ENCODE assay signal across 1 cellular context in the genomic region with DNA sequence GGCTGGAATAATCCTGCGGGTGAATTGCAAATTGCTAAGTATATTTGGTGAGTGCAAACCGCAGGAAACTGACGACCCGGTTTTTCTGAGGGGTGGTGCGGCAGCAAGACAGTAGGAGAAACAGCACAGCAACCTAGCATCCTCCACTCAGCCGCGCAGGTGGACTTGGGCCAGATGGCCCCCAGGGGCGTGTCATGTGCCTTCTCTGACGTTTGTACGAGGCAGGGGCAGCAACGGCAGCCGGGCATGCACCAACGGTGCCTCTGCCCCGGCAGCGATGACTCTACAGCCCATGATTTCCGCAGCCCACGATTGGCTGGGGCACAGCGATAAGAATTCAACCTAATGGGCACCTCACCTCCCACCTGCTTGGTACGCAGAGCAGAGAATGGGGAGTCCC.
A peak's percentile ranks its signal among the peaks of the same experiment; 100 is the strongest.
TF ChIP-seq lines count a peak whose summit lies in the region.

No MANE protein-coding gene starts in this region.

TF ChIP-seq in HEK293, 187 proteins besides CTCF, POLR2A, EP300 and RAD21 (continued from another document and continues in another):
- TF ChIP-seq, protein P1, sequence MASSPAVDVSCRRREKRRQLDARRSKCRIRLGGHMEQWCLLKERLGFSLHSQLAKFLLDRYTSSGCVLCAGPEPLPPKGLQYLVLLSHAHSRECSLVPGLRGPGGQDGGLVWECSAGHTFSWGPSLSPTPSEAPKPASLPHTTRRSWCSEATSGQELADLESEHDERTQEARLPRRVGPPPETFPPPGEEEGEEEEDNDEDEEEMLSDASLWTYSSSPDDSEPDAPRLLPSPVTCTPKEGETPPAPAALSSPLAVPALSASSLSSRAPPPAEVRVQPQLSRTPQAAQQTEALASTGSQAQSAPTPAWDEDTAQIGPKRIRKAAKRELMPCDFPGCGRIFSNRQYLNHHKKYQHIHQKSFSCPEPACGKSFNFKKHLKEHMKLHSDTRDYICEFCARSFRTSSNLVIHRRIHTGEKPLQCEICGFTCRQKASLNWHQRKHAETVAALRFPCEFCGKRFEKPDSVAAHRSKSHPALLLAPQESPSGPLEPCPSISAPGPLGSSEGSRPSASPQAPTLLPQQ (tag by site-specific recombination; IDR thresholded peaks at IDR 0.05): no peak
- TF ChIP-seq ZSCAN16 (tag by site-specific recombination; IDR thresholded peaks at IDR 0.05) (no peak), ZBTB8A (tag by site-specific recombination; IDR thresholded peaks at IDR 0.05) (no peak), ZNF292 (tag by site-specific recombination; IDR thresholded peaks at IDR 0.05; ENCODE audit: borderline replicate concordance, low read depth) (no peak), ZNF600 (tag by site-specific recombination; IDR thresholded peaks at IDR 0.05) (peak; percentile 61), ZNF510 (tag by site-specific recombination; IDR thresholded peaks at IDR 0.05; ENCODE audit: insufficient replicate concordance) (no peak), GLI4 (tag by site-specific recombination; IDR thresholded peaks at IDR 0.05) (no peak), ZNF623 (tag by site-specific recombination; IDR thresholded peaks at IDR 0.05) (no peak), ZNF24 (tag by site-specific recombination; IDR thresholded peaks at IDR 0.05) (no peak), ZNF747 (tag by site-specific recombination; IDR thresholded peaks at IDR 0.05) (no peak), ZNF677 (tag by site-specific recombination; IDR thresholded peaks at IDR 0.05) (no peak), ZFP37 (tag by site-specific recombination; IDR thresholded peaks at IDR 0.05) (no peak), ZNF571 (tag by site-specific recombination; IDR thresholded peaks at IDR 0.05) (no peak), ZNF792 (tag by site-specific recombination; IDR thresholded peaks at IDR 0.05) (no peak), ZNF23 (tag by site-specific recombination; IDR thresholded peaks at IDR 0.05; ENCODE audit: borderline replicate concordance) (no peak), ZNF670 (tag by site-specific recombination; IDR thresholded peaks at IDR 0.05; ENCODE audit: low read depth) (no peak), ZNF354C (tag by site-specific recombination; IDR thresholded peaks at IDR 0.05; ENCODE audit: borderline replicate concordance, low read depth) (no peak), YY2 (tag by site-specific recombination; IDR thresholded peaks at IDR 0.05) (no peak), ZNF404 (tag by site-specific recombination; IDR thresholded peaks at IDR 0.05) (no peak), ZNF776 (tag by site-specific recombination; IDR thresholded peaks at IDR 0.05; ENCODE audit: borderline replicate concordance) (no peak), ZBTB17 (tag by site-specific recombination; IDR thresholded peaks at IDR 0.05) (peak; percentile 86), ZSCAN30 (tag by site-specific recombination; IDR thresholded peaks at IDR 0.05) (no peak), HOXD13 (CRISPR knock-in tag; IDR thresholded peaks at IDR 0.05; ENCODE audit: borderline replicate concordance) (no peak), ZNF174 (tag by site-specific recombination; IDR thresholded peaks at IDR 0.05) (no peak), SP2 (tag by site-specific recombination; IDR thresholded peaks at IDR 0.05) (peak; percentile 39), ZNF530 (tag by site-specific recombination; IDR thresholded peaks at IDR 0.05; ENCODE audit: low read depth) (no peak), KLF10 (tag by site-specific recombination; IDR thresholded peaks at IDR 0.05) (no peak), SP3 (tag by site-specific recombination; IDR thresholded peaks at IDR 0.05) (no peak; the same call in 1 of the 2 replicates), ZNF324 (tag by site-specific recombination; IDR thresholded peaks at IDR 0.05) (no peak), ZNF112 (tag by site-specific recombination; IDR thresholded peaks at IDR 0.05) (no peak), ZNF239 (tag by site-specific recombination; IDR thresholded peaks at IDR 0.05) (no peak), SCRT2 (tag by site-specific recombination; IDR thresholded peaks at IDR 0.05) (no peak), ZNF366 (tag by site-specific recombination; conservative IDR thresholded peaks at IDR 0.05) (peak; percentile 71), KLF8 (tag by site-specific recombination; IDR thresholded peaks at IDR 0.05) (peak; percentile 41; the same call in 1 of the 2 replicates), ZNF521 (tag by site-specific recombination; IDR thresholded peaks at IDR 0.05) (no peak), ZBTB7A (tag by site-specific recombination; IDR thresholded peaks at IDR 0.05; ENCODE audit: low read depth) (no peak), TCF7L2 (IDR thresholded peaks at IDR 0.05; ENCODE audit: borderline replicate concordance, low read depth, low read length) (no peak), ZFP69B (tag by site-specific recombination; IDR thresholded peaks at IDR 0.05) (no peak), ZNF629 (tag by site-specific recombination; IDR thresholded peaks at IDR 0.05) (peak; percentile 71), ZNF10 (tag by site-specific recombination; IDR thresholded peaks at IDR 0.05) (no peak), ZIC2 (tag by site-specific recombination; IDR thresholded peaks at IDR 0.05) (no peak), ZNF266 (tag by site-specific recombination; IDR thresholded peaks at IDR 0.05; ENCODE audit: low read depth) (no peak)
- TF ChIP-seq, protein P2, sequence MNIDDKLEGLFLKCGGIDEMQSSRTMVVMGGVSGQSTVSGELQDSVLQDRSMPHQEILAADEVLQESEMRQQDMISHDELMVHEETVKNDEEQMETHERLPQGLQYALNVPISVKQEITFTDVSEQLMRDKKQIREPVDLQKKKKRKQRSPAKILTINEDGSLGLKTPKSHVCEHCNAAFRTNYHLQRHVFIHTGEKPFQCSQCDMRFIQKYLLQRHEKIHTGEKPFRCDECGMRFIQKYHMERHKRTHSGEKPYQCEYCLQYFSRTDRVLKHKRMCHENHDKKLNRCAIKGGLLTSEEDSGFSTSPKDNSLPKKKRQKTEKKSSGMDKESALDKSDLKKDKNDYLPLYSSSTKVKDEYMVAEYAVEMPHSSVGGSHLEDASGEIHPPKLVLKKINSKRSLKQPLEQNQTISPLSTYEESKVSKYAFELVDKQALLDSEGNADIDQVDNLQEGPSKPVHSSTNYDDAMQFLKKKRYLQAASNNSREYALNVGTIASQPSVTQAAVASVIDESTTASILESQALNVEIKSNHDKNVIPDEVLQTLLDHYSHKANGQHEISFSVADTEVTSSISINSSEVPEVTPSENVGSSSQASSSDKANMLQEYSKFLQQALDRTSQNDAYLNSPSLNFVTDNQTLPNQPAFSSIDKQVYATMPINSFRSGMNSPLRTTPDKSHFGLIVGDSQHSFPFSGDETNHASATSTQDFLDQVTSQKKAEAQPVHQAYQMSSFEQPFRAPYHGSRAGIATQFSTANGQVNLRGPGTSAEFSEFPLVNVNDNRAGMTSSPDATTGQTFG (tag by site-specific recombination; IDR thresholded peaks at IDR 0.05; ENCODE audit: borderline replicate concordance): no peak
- TF ChIP-seq, protein P3, sequence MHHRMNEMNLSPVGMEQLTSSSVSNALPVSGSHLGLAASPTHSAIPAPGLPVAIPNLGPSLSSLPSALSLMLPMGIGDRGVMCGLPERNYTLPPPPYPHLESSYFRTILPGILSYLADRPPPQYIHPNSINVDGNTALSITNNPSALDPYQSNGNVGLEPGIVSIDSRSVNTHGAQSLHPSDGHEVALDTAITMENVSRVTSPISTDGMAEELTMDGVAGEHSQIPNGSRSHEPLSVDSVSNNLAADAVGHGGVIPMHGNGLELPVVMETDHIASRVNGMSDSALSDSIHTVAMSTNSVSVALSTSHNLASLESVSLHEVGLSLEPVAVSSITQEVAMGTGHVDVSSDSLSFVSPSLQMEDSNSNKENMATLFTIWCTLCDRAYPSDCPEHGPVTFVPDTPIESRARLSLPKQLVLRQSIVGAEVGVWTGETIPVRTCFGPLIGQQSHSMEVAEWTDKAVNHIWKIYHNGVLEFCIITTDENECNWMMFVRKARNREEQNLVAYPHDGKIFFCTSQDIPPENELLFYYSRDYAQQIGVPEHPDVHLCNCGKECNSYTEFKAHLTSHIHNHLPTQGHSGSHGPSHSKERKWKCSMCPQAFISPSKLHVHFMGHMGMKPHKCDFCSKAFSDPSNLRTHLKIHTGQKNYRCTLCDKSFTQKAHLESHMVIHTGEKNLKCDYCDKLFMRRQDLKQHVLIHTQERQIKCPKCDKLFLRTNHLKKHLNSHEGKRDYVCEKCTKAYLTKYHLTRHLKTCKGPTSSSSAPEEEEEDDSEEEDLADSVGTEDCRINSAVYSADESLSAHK (tag by site-specific recombination; IDR thresholded peaks at IDR 0.05): no peak
- TF ChIP-seq, protein P4, sequence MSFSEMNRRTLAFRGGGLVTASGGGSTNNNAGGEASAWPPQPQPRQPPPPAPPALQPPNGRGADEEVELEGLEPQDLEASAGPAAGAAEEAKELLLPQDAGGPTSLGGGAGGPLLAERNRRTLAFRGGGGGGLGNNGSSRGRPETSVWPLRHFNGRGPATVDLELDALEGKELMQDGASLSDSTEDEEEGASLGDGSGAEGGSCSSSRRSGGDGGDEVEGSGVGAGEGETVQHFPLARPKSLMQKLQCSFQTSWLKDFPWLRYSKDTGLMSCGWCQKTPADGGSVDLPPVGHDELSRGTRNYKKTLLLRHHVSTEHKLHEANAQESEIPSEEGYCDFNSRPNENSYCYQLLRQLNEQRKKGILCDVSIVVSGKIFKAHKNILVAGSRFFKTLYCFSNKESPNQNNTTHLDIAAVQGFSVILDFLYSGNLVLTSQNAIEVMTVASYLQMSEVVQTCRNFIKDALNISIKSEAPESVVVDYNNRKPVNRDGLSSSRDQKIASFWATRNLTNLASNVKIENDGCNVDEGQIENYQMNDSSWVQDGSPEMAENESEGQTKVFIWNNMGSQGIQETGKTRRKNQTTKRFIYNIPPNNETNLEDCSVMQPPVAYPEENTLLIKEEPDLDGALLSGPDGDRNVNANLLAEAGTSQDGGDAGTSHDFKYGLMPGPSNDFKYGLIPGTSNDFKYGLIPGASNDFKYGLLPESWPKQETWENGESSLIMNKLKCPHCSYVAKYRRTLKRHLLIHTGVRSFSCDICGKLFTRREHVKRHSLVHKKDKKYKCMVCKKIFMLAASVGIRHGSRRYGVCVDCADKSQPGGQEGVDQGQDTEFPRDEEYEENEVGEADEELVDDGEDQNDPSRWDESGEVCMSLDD (tag by site-specific recombination; IDR thresholded peaks at IDR 0.05): no peak
- TF ChIP-seq, protein P5, sequence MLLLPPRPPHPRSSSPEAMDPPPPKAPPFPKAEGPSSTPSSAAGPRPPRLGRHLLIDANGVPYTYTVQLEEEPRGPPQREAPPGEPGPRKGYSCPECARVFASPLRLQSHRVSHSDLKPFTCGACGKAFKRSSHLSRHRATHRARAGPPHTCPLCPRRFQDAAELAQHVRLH (tag by site-specific recombination; IDR thresholded peaks at IDR 0.05): no peak
- TF ChIP-seq, protein P6, sequence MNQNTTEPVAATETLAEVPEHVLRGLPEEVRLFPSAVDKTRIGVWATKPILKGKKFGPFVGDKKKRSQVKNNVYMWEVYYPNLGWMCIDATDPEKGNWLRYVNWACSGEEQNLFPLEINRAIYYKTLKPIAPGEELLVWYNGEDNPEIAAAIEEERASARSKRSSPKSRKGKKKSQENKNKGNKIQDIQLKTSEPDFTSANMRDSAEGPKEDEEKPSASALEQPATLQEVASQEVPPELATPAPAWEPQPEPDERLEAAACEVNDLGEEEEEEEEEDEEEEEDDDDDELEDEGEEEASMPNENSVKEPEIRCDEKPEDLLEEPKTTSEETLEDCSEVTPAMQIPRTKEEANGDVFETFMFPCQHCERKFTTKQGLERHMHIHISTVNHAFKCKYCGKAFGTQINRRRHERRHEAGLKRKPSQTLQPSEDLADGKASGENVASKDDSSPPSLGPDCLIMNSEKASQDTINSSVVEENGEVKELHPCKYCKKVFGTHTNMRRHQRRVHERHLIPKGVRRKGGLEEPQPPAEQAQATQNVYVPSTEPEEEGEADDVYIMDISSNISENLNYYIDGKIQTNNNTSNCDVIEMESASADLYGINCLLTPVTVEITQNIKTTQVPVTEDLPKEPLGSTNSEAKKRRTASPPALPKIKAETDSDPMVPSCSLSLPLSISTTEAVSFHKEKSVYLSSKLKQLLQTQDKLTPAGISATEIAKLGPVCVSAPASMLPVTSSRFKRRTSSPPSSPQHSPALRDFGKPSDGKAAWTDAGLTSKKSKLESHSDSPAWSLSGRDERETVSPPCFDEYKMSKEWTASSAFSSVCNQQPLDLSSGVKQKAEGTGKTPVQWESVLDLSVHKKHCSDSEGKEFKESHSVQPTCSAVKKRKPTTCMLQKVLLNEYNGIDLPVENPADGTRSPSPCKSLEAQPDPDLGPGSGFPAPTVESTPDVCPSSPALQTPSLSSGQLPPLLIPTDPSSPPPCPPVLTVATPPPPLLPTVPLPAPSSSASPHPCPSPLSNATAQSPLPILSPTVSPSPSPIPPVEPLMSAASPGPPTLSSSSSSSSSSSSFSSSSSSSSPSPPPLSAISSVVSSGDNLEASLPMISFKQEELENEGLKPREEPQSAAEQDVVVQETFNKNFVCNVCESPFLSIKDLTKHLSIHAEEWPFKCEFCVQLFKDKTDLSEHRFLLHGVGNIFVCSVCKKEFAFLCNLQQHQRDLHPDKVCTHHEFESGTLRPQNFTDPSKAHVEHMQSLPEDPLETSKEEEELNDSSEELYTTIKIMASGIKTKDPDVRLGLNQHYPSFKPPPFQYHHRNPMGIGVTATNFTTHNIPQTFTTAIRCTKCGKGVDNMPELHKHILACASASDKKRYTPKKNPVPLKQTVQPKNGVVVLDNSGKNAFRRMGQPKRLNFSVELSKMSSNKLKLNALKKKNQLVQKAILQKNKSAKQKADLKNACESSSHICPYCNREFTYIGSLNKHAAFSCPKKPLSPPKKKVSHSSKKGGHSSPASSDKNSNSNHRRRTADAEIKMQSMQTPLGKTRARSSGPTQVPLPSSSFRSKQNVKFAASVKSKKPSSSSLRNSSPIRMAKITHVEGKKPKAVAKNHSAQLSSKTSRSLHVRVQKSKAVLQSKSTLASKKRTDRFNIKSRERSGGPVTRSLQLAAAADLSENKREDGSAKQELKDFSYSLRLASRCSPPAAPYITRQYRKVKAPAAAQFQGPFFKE (tag by site-specific recombination; IDR thresholded peaks at IDR 0.05; ENCODE audit: borderline replicate concordance): no peak
- TF ChIP-seq, protein P7, sequence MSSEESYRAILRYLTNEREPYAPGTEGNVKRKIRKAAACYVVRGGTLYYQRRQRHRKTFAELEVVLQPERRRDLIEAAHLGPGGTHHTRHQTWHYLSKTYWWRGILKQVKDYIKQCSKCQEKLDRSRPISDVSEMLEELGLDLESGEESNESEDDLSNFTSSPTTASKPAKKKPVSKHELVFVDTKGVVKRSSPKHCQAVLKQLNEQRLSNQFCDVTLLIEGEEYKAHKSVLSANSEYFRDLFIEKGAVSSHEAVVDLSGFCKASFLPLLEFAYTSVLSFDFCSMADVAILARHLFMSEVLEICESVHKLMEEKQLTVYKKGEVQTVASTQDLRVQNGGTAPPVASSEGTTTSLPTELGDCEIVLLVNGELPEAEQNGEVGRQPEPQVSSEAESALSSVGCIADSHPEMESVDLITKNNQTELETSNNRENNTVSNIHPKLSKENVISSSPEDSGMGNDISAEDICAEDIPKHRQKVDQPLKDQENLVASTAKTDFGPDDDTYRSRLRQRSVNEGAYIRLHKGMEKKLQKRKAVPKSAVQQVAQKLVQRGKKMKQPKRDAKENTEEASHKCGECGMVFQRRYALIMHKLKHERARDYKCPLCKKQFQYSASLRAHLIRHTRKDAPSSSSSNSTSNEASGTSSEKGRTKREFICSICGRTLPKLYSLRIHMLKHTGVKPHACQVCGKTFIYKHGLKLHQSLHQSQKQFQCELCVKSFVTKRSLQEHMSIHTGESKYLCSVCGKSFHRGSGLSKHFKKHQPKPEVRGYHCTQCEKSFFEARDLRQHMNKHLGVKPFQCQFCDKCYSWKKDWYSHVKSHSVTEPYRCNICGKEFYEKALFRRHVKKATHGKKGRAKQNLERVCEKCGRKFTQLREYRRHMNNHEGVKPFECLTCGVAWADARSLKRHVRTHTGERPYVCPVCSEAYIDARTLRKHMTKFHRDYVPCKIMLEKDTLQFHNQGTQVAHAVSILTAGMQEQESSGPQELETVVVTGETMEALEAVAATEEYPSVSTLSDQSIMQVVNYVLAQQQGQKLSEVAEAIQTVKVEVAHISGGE (tag by site-specific recombination; conservative IDR thresholded peaks at IDR 0.05; ENCODE audit: low read depth): no peak
